19 cellular contexts compared by ENCODE assay signal in genomic region chr11:131284041-131284440, GRCh38.
DNase-seq lines count a peak whose midpoint lies in the region; ATAC-seq and TF ChIP-seq lines count a peak whose summit lies in the region.
"Had no signal": no experiment of that assay in that cellular context is flagged by ENCODE, and none has a peak within 500 bp of the region (broad histone marks: within the 10 kb centered on the region; RNA-seq: fewer than 3 reads in every experiment).

No MANE protein-coding gene starts in this region.

- peaks cover 3% of the 10 kb centered on the region for H3K9me3 ChIP-seq in aorta (ENCODE audit: control insufficient read depth, low read length)
- H3K9me3 ChIP-seq: BLaER1, HAP-1 had no signal

- peak; percentile 44 for ATAC-seq in aorta (ENCODE audit: low FRiP score)
- ATAC-seq: CD8-positive, alpha-beta T cell; GM12878 had no signal

- no peak overlapping the region for H3K27ac ChIP-seq in aorta (ENCODE audit: low read depth in 1 of 2, low read length in 2 of 2)
- H3K27ac ChIP-seq: BLaER1, C4-2B had no signal

- no peaks in the 10 kb centered on the region for H3K4me1 ChIP-seq in aorta (ENCODE audit: control insufficient read depth in 1 of 2, insufficient read depth in 2 of 2, low read length in 2 of 2)
- H3K4me1 ChIP-seq: BLaER1, HAP-1 had no signal

- 79 to 86% methylated on average over 6 of the region's 6 CpGs for WGBS in aorta, 2 donors

- H3K36me3 ChIP-seq in aorta (ENCODE audit: control insufficient read depth in 1 of 2, insufficient read depth in 2 of 2, low read length in 1 of 2), result no peaks in the 10 kb centered on the region
- H3K36me3 ChIP-seq: BLaER1, HAP-1 had no signal

- no peak for TF ChIP-seq CTCF in epithelial cell of esophagus (IDR thresholded peaks at IDR 0.05; ENCODE audit: insufficient read depth, low read depth, low read length, missing control alignments)

- DNase-seq in ELF-1 (ENCODE audit: low read depth, low spot score) (peak; percentile 49), NCI-H526 treated with DMSO at 0.1 percent for 48 hours (lab: John Stamatoyannopoulos, UW) (peak; percentile 51), epithelial cell of esophagus (ENCODE audit: low read depth) (peak; percentile 3), aorta (no peak), T1000 (lab: John Stamatoyannopoulos, UW) (no peak), HUDEP-2 (lab: John Stamatoyannopoulos, UW; ENCODE audit: unreplicated experiment in 76 of 76) (no peak)
- DNase-seq in stimulated activated CD4-positive, alpha-beta T cell treated with anti-CD3 and anti-CD28 coated beads, Interleukin-1b, Interleukin-23, amount 100 ng/mL, for 48 hours, result no peak
- DNase-seq: Calu3; CD4-positive, CD25-positive, alpha-beta regulatory T cell; CD8-positive, alpha-beta T cell; DMS53; DND-41; GDM1; GOT3; HFFc6 had no signal

- no peaks in the 10 kb centered on the region for H3K27me3 ChIP-seq in aorta (ENCODE audit: control insufficient read depth in 1 of 2, insufficient read depth in 2 of 2, low read length in 1 of 2)
- H3K27me3 ChIP-seq: BLaER1 had no signal

- intact Hi-C loops in aorta (cut with DNase I), result no loop called here

- H3K4me3 ChIP-seq in epithelial cell of esophagus (ENCODE audit: low read length) (no peak overlapping the region), aorta (ENCODE audit: low read length in 2 of 2) (no peak overlapping the region)
- H3K4me3 ChIP-seq: BLaER1, GM12878, HAP-1 had no signal

Comparison
In these comparisons a context has a peak if more than half of its experiments do, and no peak if none do; other contexts are left out.
1. DNase-seq: peak in ELF-1 (single experiment), NCI-H526 treated with DMSO at 0.1 percent for 48 hours (single experiment) and epithelial cell of esophagus (single experiment); none in aorta (0 of 2), stimulated activated CD4-positive, alpha-beta T cell treated with anti-CD3 and anti-CD28 coated beads, Interleukin-1b, Interleukin-23, amount 100 ng/mL, for 48 hours (single experiment), T1000 (single experiment) and HUDEP-2 (0 of 76).